17 cellular contexts compared by ENCODE assay signal in genomic region chr11:117868815-117869642, GRCh38. TPM values are rescaled to one million over a fixed set of nuclear protein-coding genes. Genes with fewer than 3 reads are reported as not detected.
A peak's percentile ranks its signal among the peaks of the same experiment; 100 is the strongest.
DNase-seq lines count a peak whose midpoint lies in the region; ATAC-seq, FAIRE-seq and TF ChIP-seq lines count a peak whose summit lies in the region.
"Had no signal": no experiment of that assay in that cellular context is flagged by ENCODE, and none has a peak within 500 bp of the region (broad histone marks: within the 10 kb centered on the region; RNA-seq: fewer than 3 reads in every experiment).

No MANE protein-coding gene starts in this region.

- FAIRE-seq in islet of Langerhans (lab: Jason Lieb, UNC) = peak; percentile 30
- FAIRE-seq: HepG2 had no signal

- H3K27me3 Mint-ChIP-seq in type B pancreatic cell = peaks cover 23% of the 10 kb centered on the region

- no peak overlapping the region for H3K27ac Mint-ChIP-seq in type B pancreatic cell
- H3K27ac Mint-ChIP-seq: T-cell had no signal

- peak overlapping the region; percentile 76 to 78 for H3K27ac ChIP-seq in breast epithelium
- H3K27ac ChIP-seq in mammary epithelial cell (ENCODE audit: insufficient read depth, low read depth, low read length) = no peak overlapping the region
- H3K27ac ChIP-seq: colonic mucosa, esophagus squamous epithelium, neutrophil, suprapubic skin had no signal

- H2AFZ ChIP-seq in mammary epithelial cell (ENCODE audit: low read depth, low read length) = no peak overlapping the region

- H3K4me2 ChIP-seq in mammary epithelial cell (ENCODE audit: insufficient read depth, low read depth, low read length) = no peak overlapping the region

- no peak for TF ChIP-seq CTCF in breast epithelium (IDR thresholded peaks at IDR 0.05)
- TF ChIP-seq CTCF in mammary epithelial cell (conservative IDR thresholded peaks at IDR 0.05 in 1 of 2, IDR thresholded peaks at IDR 0.05 in 1 of 2; ENCODE audit: extremely low read depth in 1 of 2, insufficient read depth in 1 of 2, low read depth in 1 of 2, low read length in 2 of 2) = no peak
- no peak for TF ChIP-seq CTCF in type B pancreatic cell (conservative IDR thresholded peaks at IDR 0.05)

- peaks cover 0 to 4% of the 10 kb centered on the region in 2 donors for H3K4me1 ChIP-seq in breast epithelium
- H3K4me1 ChIP-seq in mammary epithelial cell (ENCODE audit: insufficient read depth, low read length) = peaks cover 3% of the 10 kb centered on the region
- H3K4me1 ChIP-seq: colonic mucosa had no signal

- H3K79me2 ChIP-seq in mammary epithelial cell (ENCODE audit: insufficient read depth, low read length) = no peaks in the 10 kb centered on the region

- H3K9me3 Mint-ChIP-seq in type B pancreatic cell = peaks cover 3% of the 10 kb centered on the region
- H3K9me3 Mint-ChIP-seq: T-cell had no signal

- CTCF ChIA-PET in mammary epithelial cell (lab: Charles Lee; ENCODE audit: low non-redundant PET) = no interaction called here

- ATAC-seq in GM21423 (IDR thresholded peaks at IDR 0.05; ENCODE audit: unreplicated experiment) = no peak
- ATAC-seq: T-cell had no signal

- peak overlapping the region; percentile 39 for H3K4me3 Mint-ChIP-seq in type B pancreatic cell
- H3K4me3 Mint-ChIP-seq: T-cell had no signal

- H3K4me3 ChIP-seq in breast epithelium = no peak overlapping the region
- no peak overlapping the region for H3K4me3 ChIP-seq in mammary epithelial cell (replicated peaks in 1 of 3; ENCODE audit: insufficient read depth in 1 of 3, low read depth in 2 of 3, low read length in 3 of 3)
- no peak overlapping the region for H3K4me3 ChIP-seq in MG63
- H3K4me3 ChIP-seq: colonic mucosa, esophagus squamous epithelium, Peyer's patch, suprapubic skin had no signal

- no peaks in the 10 kb centered on the region for H3K9me3 ChIP-seq in breast epithelium
- no peaks in the 10 kb centered on the region for H3K9me3 ChIP-seq in mammary epithelial cell (replicated peaks; ENCODE audit: insufficient read depth, low read length)
- no peaks in the 10 kb centered on the region for H3K9me3 ChIP-seq in MG63
- H3K9me3 ChIP-seq: colonic mucosa, esophagus squamous epithelium, neutrophil, Peyer's patch, suprapubic skin had no signal

- H3K36me3 Mint-ChIP-seq in type B pancreatic cell = peaks cover 10% of the 10 kb centered on the region
- H3K36me3 Mint-ChIP-seq: T-cell had no signal

- 87% methylated on average over 13 of the region's 17 CpGs for WGBS in mammary epithelial cell (ENCODE audit: low coverage, missing lambda C conversion rate)

- no peaks in the 10 kb centered on the region for H3K27me3 ChIP-seq in breast epithelium
- peaks cover 11% of the 10 kb centered on the region for H3K27me3 ChIP-seq in mammary epithelial cell (ENCODE audit: insufficient read depth, low read length)
- no peaks in the 10 kb centered on the region for H3K27me3 ChIP-seq in MG63
- H3K27me3 ChIP-seq: colonic mucosa, Peyer's patch had no signal

- intact Hi-C loops in breast epithelium (cut with DNase I; ENCODE audit: low total_unique reads) (no loop called here), mammary epithelial cell (cut with micrococcal nuclease) (no loop called here)

- no peak overlapping the region for H3K9ac ChIP-seq in mammary epithelial cell (ENCODE audit: insufficient read depth, low read length)

- no peaks in the 10 kb centered on the region for H4K20me1 ChIP-seq in mammary epithelial cell (ENCODE audit: insufficient read depth, low read length)

- H3K4me1 Mint-ChIP-seq in type B pancreatic cell (ENCODE audit: unreplicated experiment) = peaks cover 50% of the 10 kb centered on the region

- H3K36me3 ChIP-seq in breast epithelium (no peaks in the 10 kb centered on the region), mammary epithelial cell (ENCODE audit: insufficient read depth, low read length) (no peaks in the 10 kb centered on the region), MG63 (no peaks in the 10 kb centered on the region)
- H3K36me3 ChIP-seq: colonic mucosa, esophagus squamous epithelium, neutrophil, Peyer's patch, suprapubic skin had no signal

- BruUV-seq in mammary epithelial cell (replicated peaks; lab: Mats Ljungman, UMichigan) = no TSS peak

- TF ChIP-seq POLR2A in breast epithelium (IDR thresholded peaks at IDR 0.05) = no peak

- in situ Hi-C loops in mammary epithelial cell (cut with MboI; ENCODE audit: low sequenced_read_pairs in 2 of 2) = no loop called here

- DNase-seq in breast epithelium (ENCODE audit: low spot score in 2 of 2) = no peak
- no peak for DNase-seq in mammary epithelial cell
- DNase-seq in NCI-H345 (lab: John Stamatoyannopoulos, UW) = peak; percentile 52
- peak; percentile 65 for DNase-seq in type B pancreatic cell (ENCODE audit: extremely low spot score, unreplicated experiment)
- DNase-seq in MG63 = no peak
- no peak for DNase-seq in activated T-cell treated with anti-CD3 and anti-CD28 coated beads, Interleukin-2, amount 50 U/mL, for 48 hours
- DNase-seq: activated T-cell treated with anti-CD3 and anti-CD28 coated beads for 4 hours, colonic mucosa, esophagus squamous epithelium, Peyer's patch, T-cell had no signal

- dilution Hi-C loops in mammary epithelial cell (cut with HindIII; ENCODE audit: low sequenced_read_pairs) = no loop called here

RNA-seq across cellular contexts. Expression of gene FXYD6, which starts 7.4 kb away (rescaled TPM):
- total RNA-seq in breast epithelium (10 to 100 TPM; 16.0 to 25.0 (median 20.3) TPM), mammary epithelial cell (under 1 TPM in 1 of 2 donors, not detected in 1; 0.21 TPM), type B pancreatic cell (ENCODE audit: low replicate concordance) (22.9 and 66.6 TPM in 2 replicates)
- 0.35 TPM for polyA plus RNA-seq in mammary epithelial cell
- not detected for polyA minus RNA-seq in mammary epithelial cell
- not detected in 2 replicates for total RNA-seq in MG63 (2014; rRNA removed; shearing (Covaris generic); ENCODE audit: low replicate concordance)
- total RNA-seq: HepG2 had no signal
- polyA plus RNA-seq: HepG2 had no signal

RNA-seq across cellular contexts. Expression of gene FXYD2, which starts 44.5 kb away (rescaled TPM):
- total RNA-seq in breast epithelium (1 to 10 TPM in 2 of 3 donors, under 1 TPM in 1; 0.66 to 2.0 (median 1.3) TPM), mammary epithelial cell (not detected), type B pancreatic cell (ENCODE audit: low replicate concordance) (40.8 and 57.5 TPM in 2 replicates)
- 0.11 TPM for polyA plus RNA-seq in mammary epithelial cell
- not detected for polyA minus RNA-seq in mammary epithelial cell
- not detected in 2 replicates for total RNA-seq in MG63 (2014; rRNA removed; shearing (Covaris generic); ENCODE audit: low replicate concordance)
- total RNA-seq: A673, suprapubic skin had no signal

Comparison
In these comparisons a context has a peak if more than half of its experiments do, and no peak if none do; other contexts are left out.
1. RNA of gene FXYD6, which starts 7.4 kb away (total RNA-seq): 22.9 to 66.6 TPM in type B pancreatic cell and 16.0 to 25.0 TPM in breast epithelium; 0.21 TPM in mammary epithelial cell and not detected in MG63; every median in the first group is over 10 times any median in the second.
2. DNase-seq: peak in NCI-H345 (single experiment) and type B pancreatic cell (single experiment); none in breast epithelium (0 of 2), mammary epithelial cell (single experiment), MG63 (single experiment) and activated T-cell treated with anti-CD3 and anti-CD28 coated beads, Interleukin-2, amount 50 U/mL, for 48 hours (0 of 2).
3. RNA of gene FXYD2, which starts 44.5 kb away (total RNA-seq): 40.8 to 57.5 TPM in type B pancreatic cell; 0.66 to 2.0 TPM in breast epithelium, not detected in mammary epithelial cell and not detected in MG63; every median in the first group is over 10 times any median in the second.